1 cellular context compared by ENCODE assay signal in genomic region chr6:143676437-143677045, GRCh38.
TF ChIP-seq lines count a peak whose summit lies in the region.

No MANE protein-coding gene starts in this region.

TF ChIP-seq in H1, 55 proteins besides CTCF, POLR2A, EP300 and RAD21:
- no peak for TF ChIP-seq TAF7 (optimal IDR thresholded peaks at IDR 0.05; ENCODE audit: borderline replicate concordance, low read depth, low read length)
- peak; percentile 95 for TF ChIP-seq CHD7 (IDR thresholded peaks at IDR 0.05; ENCODE audit: insufficient replicate concordance, low read length)
- no peak for TF ChIP-seq SIN3A (conservative IDR thresholded peaks at IDR 0.05 in 1 of 2, IDR thresholded peaks at IDR 0.05 in 1 of 2; ENCODE audit: low read depth in 1 of 2, low read length in 2 of 2)
- no peak for TF ChIP-seq BACH1 (IDR thresholded peaks at IDR 0.05; ENCODE audit: low read length)
- no peak for TF ChIP-seq SP4 (IDR thresholded peaks at IDR 0.05; ENCODE audit: low read length)
- TF ChIP-seq GABPA (IDR thresholded peaks at IDR 0.05; ENCODE audit: borderline replicate concordance, insufficient read depth, low read length): no peak
- no peak for TF ChIP-seq CBX5 (IDR thresholded peaks at IDR 0.05; ENCODE audit: low read depth, low read length)
- TF ChIP-seq ATF2 (IDR thresholded peaks at IDR 0.05; ENCODE audit: low read length): no peak
